ENCODE assay signal across 8 cellular contexts in the genomic region with DNA sequence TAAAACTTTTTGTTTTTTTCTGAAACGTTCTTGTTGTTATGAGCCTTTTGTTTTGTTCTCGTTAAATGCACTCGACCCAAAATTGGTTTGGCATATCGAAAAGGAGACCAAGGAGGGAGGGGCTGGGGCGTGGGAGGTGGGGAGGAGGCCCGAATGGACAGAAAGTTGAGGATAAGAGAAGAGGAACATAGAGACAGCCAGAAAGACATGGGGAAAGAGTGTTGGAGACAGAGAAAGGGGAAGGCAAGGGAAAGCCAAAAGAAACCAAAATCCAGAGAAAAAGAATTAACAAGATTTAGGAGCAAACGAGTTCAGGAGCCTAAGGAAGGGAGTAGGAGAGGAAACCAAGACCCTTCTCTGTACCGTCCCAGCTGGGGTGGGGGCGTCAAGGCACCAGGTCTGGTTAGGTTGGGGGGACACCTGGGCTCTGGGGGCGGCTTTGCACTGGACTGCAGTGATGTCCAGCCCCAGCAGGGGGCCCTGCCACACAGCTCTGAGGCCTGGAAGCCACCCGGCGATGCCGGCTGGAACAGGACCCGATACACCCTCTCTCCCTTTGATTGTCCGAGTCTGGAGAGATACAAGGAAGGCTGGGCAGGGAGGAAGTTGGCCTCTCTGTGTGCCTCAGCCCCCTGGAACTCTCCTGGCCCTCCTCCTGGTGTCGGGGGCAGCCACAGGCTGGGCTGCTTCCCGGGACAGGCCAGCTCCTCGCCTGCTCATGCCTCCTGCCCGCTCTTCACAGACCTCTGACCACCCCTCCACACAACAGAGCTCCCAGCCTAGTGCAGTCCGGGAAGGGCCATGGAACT. TPM values are rescaled to one million over a fixed set of nuclear protein-coding genes. Genes with fewer than 3 reads are reported as not detected.
A peak's percentile ranks its signal among the peaks of the same experiment; 100 is the strongest.
DNase-seq lines count a peak whose midpoint lies in the region; ATAC-seq and TF ChIP-seq lines count a peak whose summit lies in the region.

No MANE protein-coding gene starts in this region.

- no peaks in the 10 kb centered on the region for H3K27me3 Mint-ChIP-seq in activated T-cell treated with anti-CD3 and anti-CD28 coated beads, Interleukin-2, amount 50 U/mL, for 24 hours

- no peak for DNase-seq in GM12864 (ENCODE audit: low read depth)
- DNase-seq in NCI-H2227 (lab: John Stamatoyannopoulos, UW; ENCODE audit: unreplicated experiment) = peak; percentile 59
- peak; percentile 74 for DNase-seq in activated T-cell treated with anti-CD3 and anti-CD28 coated beads, Interleukin-2, amount 50 U/mL, for 24 hours
- peak; percentile 69 for DNase-seq in midbrain (lab: John Stamatoyannopoulos, UW)
- DNase-seq in stimulated activated naive CD4-positive, alpha-beta T cell (lab: John Stamatoyannopoulos, UW) = peak in 5 of 6 experiments; percentile 8 to 30 (median 23)

- no peak overlapping the region for H3K4me3 Mint-ChIP-seq in activated T-cell treated with anti-CD3 and anti-CD28 coated beads, Interleukin-2, amount 50 U/mL, for 24 hours

- peak overlapping the region; percentile 97 for H3K27ac Mint-ChIP-seq in activated T-cell treated with anti-CD3 and anti-CD28 coated beads, Interleukin-2, amount 50 U/mL, for 24 hours

- H3K36me3 ChIP-seq in esophagus (ENCODE audit: control insufficient read depth in 2 of 2, insufficient read depth in 2 of 2, low read length in 1 of 2) = peaks cover 0 to 6% of the 10 kb centered on the region in 2 donors

- H3K36me3 Mint-ChIP-seq in activated T-cell treated with anti-CD3 and anti-CD28 coated beads, Interleukin-2, amount 50 U/mL, for 24 hours (ENCODE audit: low read depth) = peaks cover 12% of the 10 kb centered on the region

- WGBS in esophagus, 2 donors = 34 to 40% methylated on average over 20 of the region's 20 CpGs

- H3K9me3 ChIP-seq in esophagus (ENCODE audit: control insufficient read depth in 2 of 2, insufficient read depth in 1 of 2, low read depth in 1 of 2, low read length in 1 of 2) = no peaks in the 10 kb centered on the region

- no peaks in the 10 kb centered on the region for H3K9me3 Mint-ChIP-seq in activated T-cell treated with anti-CD3 and anti-CD28 coated beads, Interleukin-2, amount 50 U/mL, for 24 hours

- peaks cover 0 to 18% of the 10 kb centered on the region in 2 donors for H3K4me1 ChIP-seq in esophagus (ENCODE audit: control insufficient read depth in 2 of 2, insufficient read depth in 2 of 2, low read length in 1 of 2)

- peaks cover 42% of the 10 kb centered on the region for H3K4me1 Mint-ChIP-seq in activated T-cell treated with anti-CD3 and anti-CD28 coated beads, Interleukin-2, amount 50 U/mL, for 24 hours (ENCODE audit: low read depth)

- H3K27ac ChIP-seq in esophagus (ENCODE audit: low read depth in 2 of 2, low read length in 1 of 2) = peak overlapping the region; percentile 33 to 83

- H3K27me3 ChIP-seq in esophagus (ENCODE audit: control insufficient read depth in 1 of 2, insufficient read depth in 2 of 2, low read length in 2 of 2) = no peaks in the 10 kb centered on the region

- no peak overlapping the region for H3K4me3 ChIP-seq in GM12864 (ENCODE audit: low read depth, low read length)
- no peak overlapping the region for H3K4me3 ChIP-seq in esophagus (ENCODE audit: low read depth in 1 of 2, low read length in 2 of 2)

- TF ChIP-seq CTCF in GM12864 (IDR thresholded peaks at IDR 0.05; ENCODE audit: low read depth, low read length, missing control alignments) = peak; percentile 74

- ATAC-seq in GM19395 (IDR thresholded peaks at IDR 0.05; ENCODE audit: unreplicated experiment) (no peak), HG03439 (IDR thresholded peaks at IDR 0.05; ENCODE audit: unreplicated experiment) (no peak)

RNA-seq across cellular contexts. Expression of a gene that starts 11.6 kb away (rescaled TPM):
- polyA plus RNA-seq in esophagus = 10 to 100 TPM in 1 of 2 donors, 1 to 10 TPM in 1; 9.1 to 14.6 TPM

RNA-seq across cellular contexts. Expression of a gene that starts 30.4 kb away (rescaled TPM):
- 10 to 100 TPM; 31.2 to 32.2 TPM for polyA plus RNA-seq in esophagus

RNA-seq across cellular contexts. Expression of a gene that starts 57.5 kb away (rescaled TPM):
- polyA plus RNA-seq in esophagus = 10 to 100 TPM; 27.6 to 28.4 TPM

RNA-seq across cellular contexts. Expression of a gene that starts 58.0 kb away (rescaled TPM):
- polyA plus RNA-seq in esophagus = 10 to 100 TPM in 1 of 2 donors, 1 to 10 TPM in 1; 4.7 to 11.1 TPM
